Comparison of ENCODE assay signal across 15 cellular contexts in the genomic region with DNA sequence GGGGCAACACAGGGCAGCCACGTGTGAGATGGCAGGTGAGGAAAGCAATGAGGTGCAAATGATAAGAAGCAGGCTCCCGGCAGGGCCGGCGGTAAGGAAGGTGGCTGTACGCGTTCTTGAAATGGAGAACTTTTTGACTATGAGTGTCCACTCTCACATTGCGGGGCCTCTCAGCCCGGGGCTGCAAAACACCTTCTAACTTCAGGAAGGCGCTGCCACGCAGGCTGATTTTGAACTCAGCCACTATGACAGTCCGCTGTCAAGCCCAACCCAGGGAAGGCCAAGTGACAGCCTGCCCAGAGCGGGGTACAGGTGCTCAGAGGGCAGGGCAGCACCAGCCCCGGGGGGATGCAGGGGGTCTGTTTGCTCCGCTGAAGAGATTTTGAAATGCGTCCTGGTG. TPM values are rescaled to one million over a fixed set of nuclear protein-coding genes. Genes with fewer than 3 reads are reported as not detected.
DNase-seq lines count a peak whose midpoint lies in the region; ATAC-seq and TF ChIP-seq lines count a peak whose summit lies in the region.
"Had no signal": no experiment of that assay in that cellular context is flagged by ENCODE, and none has a peak within 500 bp of the region (broad histone marks: within the 10 kb centered on the region; RNA-seq: fewer than 3 reads in every experiment).

No MANE protein-coding gene starts in this region.

- peak overlapping the region; percentile 9 for H2AFZ ChIP-seq in neuronal stem cell (ENCODE audit: low read length)
- H2AFZ ChIP-seq: parathyroid adenoma had no signal

- no peaks in the 10 kb centered on the region for H3K9me3 Mint-ChIP-seq in T-helper 2 cell treated with Interferon-gamma antibody and Interleukin-4, amounts not matched to agents 5 μg/mL and 100 μg/mL, for 36 hours

- H2AK5ac ChIP-seq in neuronal stem cell (ENCODE audit: low read depth, low read length) = peak overlapping the region; percentile 6

- no peak overlapping the region for H3K4ac ChIP-seq in neuronal stem cell (ENCODE audit: low read length)

- POLR2A ChIA-PET in RWPE1 (lab: Yijun Ruan, JAX; ENCODE audit: low non-redundant PET) = interaction anchor here (0.6 kb wide), 1 partner anchor 15 kb away, joined by 3 read pairs; no protein-coding TSS in a partner anchor

- H3K18ac ChIP-seq in neuronal stem cell (ENCODE audit: low read length) = peak overlapping the region; percentile 50

- DNase-seq in T-helper 2 cell treated with Interferon-gamma antibody and Interleukin-4, amounts not matched to agents 5 μg/mL and 100 μg/mL, for 36 hours (ENCODE audit: low spot score) = no peak
- DNase-seq in T-helper 2 cell = no peak
- no peak for DNase-seq in RWPE1 (ENCODE audit: low spot score)
- no peak for DNase-seq in effector memory CD4-positive, alpha-beta T cell
- no peak for DNase-seq in neuronal stem cell (ENCODE audit: low spot score)
- DNase-seq in left lobe of liver (ENCODE audit: low spot score) = no peak
- DNase-seq: activated CD4-positive, alpha-beta T cell treated with anti-CD3 and anti-CD28 coated beads for 1 hour; activated gamma-delta T cell treated with Interleukin-2 at 50 U/mL for 16 hours; esophagus squamous epithelium; NCI-H1092; OCI-M1; tibial artery had no signal

- H2BK12ac ChIP-seq in neuronal stem cell (ENCODE audit: low read length) = no peak overlapping the region

- H3K23ac ChIP-seq in neuronal stem cell (ENCODE audit: low read depth, low read length, poor library complexity) = no peak overlapping the region

- H3K27me3 Mint-ChIP-seq in T-helper 2 cell treated with Interferon-gamma antibody and Interleukin-4, amounts not matched to agents 5 μg/mL and 100 μg/mL, for 36 hours (ENCODE audit: low read depth) = no peaks in the 10 kb centered on the region

- H2BK15ac ChIP-seq in neuronal stem cell (ENCODE audit: low read length) = peak overlapping the region; percentile 18

- peak overlapping the region; percentile 22 for H2BK5ac ChIP-seq in neuronal stem cell (ENCODE audit: low read length)

- no CpG with 5 or more reads among the region's 15 CpGs for WGBS in neuronal stem cell (ENCODE audit: extremely low coverage in 2 of 2, insufficient read length in 2 of 2, insufficient replicate concordance in 1 of 2), 2 donors

- H3K36me3 ChIP-seq in effector memory CD4-positive, alpha-beta T cell (ENCODE audit: control insufficient read depth, insufficient read depth, low read length) = no peaks in the 10 kb centered on the region
- H3K36me3 ChIP-seq in neuronal stem cell (replicated peaks in 1 of 2; ENCODE audit: control insufficient read depth in 2 of 2, insufficient read depth in 2 of 2, low read length in 2 of 2) = no peaks in the 10 kb centered on the region

- CTCF ChIA-PET in RWPE1 (lab: Yijun Ruan, JAX) = no interaction called here

- peak overlapping the region; percentile 27 for H3K4me3 Mint-ChIP-seq in T-helper 2 cell treated with Interferon-gamma antibody and Interleukin-4, amounts not matched to agents 5 μg/mL and 100 μg/mL, for 36 hours

- H2BK120ac ChIP-seq in neuronal stem cell (ENCODE audit: low read depth, low read length) = no peak overlapping the region

- no peak overlapping the region for H4K91ac ChIP-seq in neuronal stem cell (ENCODE audit: low read depth, low read length, poor library complexity)

- no peaks in the 10 kb centered on the region for H3K79me1 ChIP-seq in neuronal stem cell (ENCODE audit: low read depth, low read length)

- no peaks in the 10 kb centered on the region for H3K27me3 ChIP-seq in effector memory CD4-positive, alpha-beta T cell (replicated peaks; ENCODE audit: control insufficient read depth, insufficient read depth, low read length, poor library complexity, severe bottlenecking)
- no peaks in the 10 kb centered on the region for H3K27me3 ChIP-seq in neuronal stem cell (ENCODE audit: control insufficient read depth in 3 of 3, insufficient read depth in 3 of 3, low read depth in 1 of 3, low read length in 3 of 3)
- H3K27me3 ChIP-seq: esophagus squamous epithelium, tibial artery had no signal

- peak overlapping the region; percentile 94 for H3K27ac Mint-ChIP-seq in T-helper 2 cell treated with Interferon-gamma antibody and Interleukin-4, amounts not matched to agents 5 μg/mL and 100 μg/mL, for 36 hours

- H3K9ac ChIP-seq in neuronal stem cell (ENCODE audit: low read depth, low read length, poor library complexity) = peak overlapping the region; percentile 34
- H3K9ac ChIP-seq: parathyroid adenoma had no signal

- H3K4me3 ChIP-seq in effector memory CD4-positive, alpha-beta T cell (ENCODE audit: insufficient read depth, low read depth, low read length, poor library complexity, severe bottlenecking) = no peak overlapping the region
- H3K4me3 ChIP-seq in neuronal stem cell (ENCODE audit: low read length in 2 of 2) = no peak overlapping the region
- H3K4me3 ChIP-seq: esophagus squamous epithelium, tibial artery had no signal

- ATAC-seq in left lobe of liver (no peak), HG02852 (IDR thresholded peaks at IDR 0.05; ENCODE audit: unreplicated experiment) (no peak), GM21723 (IDR thresholded peaks at IDR 0.05; ENCODE audit: unreplicated experiment) (no peak)

- H3K27ac ChIP-seq in RWPE1 = peak overlapping the region; percentile 26
- peak overlapping the region; percentile 22 for H3K27ac ChIP-seq in effector memory CD4-positive, alpha-beta T cell (ENCODE audit: insufficient read depth, low read length, poor library complexity, severe bottlenecking)
- H3K27ac ChIP-seq in neuronal stem cell (replicated peaks; ENCODE audit: low read length) = no peak overlapping the region
- H3K27ac ChIP-seq: parathyroid adenoma had no signal

- H3K9me3 ChIP-seq in effector memory CD4-positive, alpha-beta T cell (ENCODE audit: control insufficient read depth, low read length) = no peaks in the 10 kb centered on the region
- H3K9me3 ChIP-seq in neuronal stem cell (replicated peaks in 1 of 2; ENCODE audit: control insufficient read depth in 2 of 2, insufficient read depth in 1 of 2, low read depth in 1 of 2, low read length in 2 of 2) = no peaks in the 10 kb centered on the region
- H3K9me3 ChIP-seq: esophagus squamous epithelium, tibial artery had no signal

- no peak overlapping the region for H3K4me2 ChIP-seq in neuronal stem cell (ENCODE audit: insufficient read depth, low read length, poor library complexity, severe bottlenecking)

- peaks cover 78% of the 10 kb centered on the region for H3K4me1 Mint-ChIP-seq in T-helper 2 cell treated with Interferon-gamma antibody and Interleukin-4, amounts not matched to agents 5 μg/mL and 100 μg/mL, for 36 hours (ENCODE audit: low read depth)

- peaks cover 15% of the 10 kb centered on the region for H3K36me3 Mint-ChIP-seq in T-helper 2 cell treated with Interferon-gamma antibody and Interleukin-4, amounts not matched to agents 5 μg/mL and 100 μg/mL, for 36 hours (ENCODE audit: low read depth)

- peaks cover 36% of the 10 kb centered on the region for H3K4me1 ChIP-seq in effector memory CD4-positive, alpha-beta T cell (ENCODE audit: control insufficient read depth, insufficient read depth, low read length, poor library complexity, severe bottlenecking)
- H3K4me1 ChIP-seq in neuronal stem cell (ENCODE audit: control insufficient read depth in 2 of 2, insufficient read depth in 1 of 2, low read depth in 1 of 2, low read length in 2 of 2) = peaks cover 41 to 48% of the 10 kb centered on the region in 2 donors
- H3K4me1 ChIP-seq: parathyroid adenoma had no signal

- peak overlapping the region; percentile 77 for H3K14ac ChIP-seq in neuronal stem cell (ENCODE audit: low read length)

- H4K8ac ChIP-seq in neuronal stem cell (ENCODE audit: low read depth, low read length) = no peak overlapping the region

- no peak for TF ChIP-seq CTCF in RWPE1 (conservative IDR thresholded peaks at IDR 0.05; ENCODE audit: low read depth)

RNA-seq across cellular contexts. Expression of gene SREBF1, which starts 14.3 kb away (rescaled TPM):
- 57.8 TPM for polyA plus RNA-seq in neuronal stem cell (2013, experiment 1 of 2)
- 61.7 TPM for polyA plus RNA-seq in neuronal stem cell (2013, experiment 2 of 2)
- total RNA-seq in left lobe of liver = 220 TPM
